Comparison of ENCODE assay signal across 1 cellular context in genomic region chr1:232966663-232967062, GRCh38.
TF ChIP-seq lines count a peak whose summit lies in the region.

No MANE protein-coding gene starts in this region.

TF ChIP-seq in endothelial cell of umbilical vein, 7 proteins besides CTCF, POLR2A, EP300 and RAD21:
- TF ChIP-seq GATA2 (IDR thresholded peaks at IDR 0.05; ENCODE audit: insufficient read depth, insufficient read length, low read depth, low read length) (no peak), EZH2 (IDR thresholded peaks at IDR 0.05; ENCODE audit: borderline replicate concordance, low read depth, low read length, severe bottlenecking) (no peak), FOS (IDR thresholded peaks at IDR 0.05; ENCODE audit: borderline replicate concordance, insufficient read depth, low read length) (no peak), JUN (IDR thresholded peaks at IDR 0.05; ENCODE audit: borderline replicate concordance, insufficient read depth, insufficient read length, low read depth) (no peak), POLR2AphosphoS5 (IDR thresholded peaks at IDR 0.05; ENCODE audit: insufficient read depth, low read depth, low read length) (no peak), MYC (IDR thresholded peaks at IDR 0.05; ENCODE audit: low read depth, low read length) (no peak)
- TF ChIP-seq, protein P1, sequence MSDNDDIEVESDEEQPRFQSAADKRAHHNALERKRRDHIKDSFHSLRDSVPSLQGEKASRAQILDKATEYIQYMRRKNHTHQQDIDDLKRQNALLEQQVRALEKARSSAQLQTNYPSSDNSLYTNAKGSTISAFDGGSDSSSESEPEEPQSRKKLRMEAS (IDR thresholded peaks at IDR 0.05; ENCODE audit: insufficient read depth, insufficient read length), result no peak
